ENCODE assay signal across 8 cellular contexts in the genomic region with DNA sequence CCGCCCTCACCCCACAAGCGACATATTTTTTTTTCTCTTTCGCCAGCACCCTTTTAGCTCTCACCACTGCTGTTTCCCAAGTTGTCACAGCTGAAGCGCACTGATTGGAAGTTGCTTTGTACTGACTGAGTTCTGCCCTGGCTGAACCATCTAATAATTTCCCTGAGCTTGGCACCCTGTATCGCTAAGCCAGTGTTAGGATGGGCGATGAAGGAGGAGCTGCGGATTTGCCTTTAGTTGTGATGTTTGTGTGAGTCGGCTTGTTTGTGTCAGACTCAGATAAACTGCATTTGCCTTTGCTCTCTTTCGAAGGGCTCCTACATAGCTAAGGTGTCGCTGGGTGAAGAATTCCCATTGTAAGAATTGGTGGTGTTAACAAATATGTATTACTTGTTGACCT. TPM values are rescaled to one million over a fixed set of nuclear protein-coding genes. Genes with fewer than 3 reads are reported as not detected.
DNase-seq lines count a peak whose midpoint lies in the region; ATAC-seq and TF ChIP-seq lines count a peak whose summit lies in the region.

No MANE protein-coding gene starts in this region.

- H3K36me3 ChIP-seq in HUES64 (ENCODE audit: insufficient read depth, low read length), result peaks cover 13% of the 10 kb centered on the region
- H3K36me3 ChIP-seq in naive thymus-derived CD4-positive, alpha-beta T cell (ENCODE audit: control insufficient read depth in 2 of 3, insufficient read depth in 3 of 3, low read length in 3 of 3), result peaks cover 0 to 3% (median 0%) of the 10 kb centered on the region in 3 experiments
- H3K36me3 ChIP-seq in MM.1S (replicated peaks; ENCODE audit: insufficient read depth, low read length), result no peaks in the 10 kb centered on the region

- H3K9me2 ChIP-seq in MM.1S (replicated peaks; ENCODE audit: insufficient read depth, low read length), result no peaks in the 10 kb centered on the region

- intact Hi-C loops in naive thymus-derived CD4-positive, alpha-beta T cell (cut with micrococcal nuclease), result loop anchor here (1.0 to 5.0 kb wide), 12 partner anchors 19 to 935 kb away; partner anchors contain the start of genes NAMPT (in 1 of the 2), RINT1 (in 1 of the 2) and SYPL1 (in 1 of the 2)

- TF ChIP-seq CTCF in coronary artery (IDR thresholded peaks at IDR 0.05), result no peak
- no peak for TF ChIP-seq CTCF in MM.1S (IDR thresholded peaks at IDR 0.05; ENCODE audit: low read length)

- peak overlapping the region in 8 of 9 donors; percentile 14 to 90 (median 82) for H3K27ac Mint-ChIP-seq in naive thymus-derived CD4-positive, alpha-beta T cell

- peaks cover 0 to 4% (median 0%) of the 10 kb centered on the region in 5 donors for H3K36me3 Mint-ChIP-seq in naive thymus-derived CD4-positive, alpha-beta T cell

- no peaks in the 10 kb centered on the region for H4K20me1 ChIP-seq in MM.1S (ENCODE audit: insufficient read depth, low read length)

- POLR2A ChIA-PET in naive thymus-derived CD4-positive, alpha-beta T cell (lab: Charles Lee), result interaction anchor here (1.0 to 2.1 kb wide), 10 partner anchors 10 to 186 kb away, joined by 3 to 9 read pairs (median 6); no protein-coding TSS in a partner anchor

- H3K27me3 Mint-ChIP-seq in naive thymus-derived CD4-positive, alpha-beta T cell, result peaks cover 0 to 34% (median 0%) of the 10 kb centered on the region in 5 donors

- H3K79me2 ChIP-seq in MM.1S (ENCODE audit: low read length), result no peaks in the 10 kb centered on the region

- H3K4me1 ChIP-seq in HUES64 (ENCODE audit: insufficient read depth, low read length) (peaks cover 27% of the 10 kb centered on the region), MM.1S (ENCODE audit: low read length) (peaks cover 3% of the 10 kb centered on the region; the same call in 1 of the 2 replicates)
- H3K4me1 ChIP-seq in naive thymus-derived CD4-positive, alpha-beta T cell (ENCODE audit: control insufficient read depth in 2 of 2, insufficient read depth in 2 of 2, low read length in 2 of 2), result peaks cover 10 to 33% of the 10 kb centered on the region in 2 donors

- CTCF ChIA-PET in naive thymus-derived CD4-positive, alpha-beta T cell (lab: Charles Lee), result interaction anchor here (0.7 to 2.9 kb wide), 16 partner anchors 9 to 221 kb away, joined by 3 to 28 read pairs (median 4); no protein-coding TSS in a partner anchor

- H3K4me3 ChIP-seq in HUES64 (ENCODE audit: low read length), result peak overlapping the region; percentile 74
- peak overlapping the region; percentile 98 for H3K4me3 ChIP-seq in coronary artery
- peak overlapping the region; percentile 78 for H3K4me3 ChIP-seq in naive thymus-derived CD4-positive, alpha-beta T cell (ENCODE audit: low read length)
- H3K4me3 ChIP-seq in MM.1S (ENCODE audit: low read length), result no peak overlapping the region

- no peak for ATAC-seq in naive thymus-derived CD4-positive, alpha-beta T cell
- ATAC-seq in HG03175 (IDR thresholded peaks at IDR 0.05; ENCODE audit: unreplicated experiment), result no peak

- H3K27me3 ChIP-seq in HUES64 (ENCODE audit: insufficient read depth, low read length), result peaks cover 26% of the 10 kb centered on the region
- H3K27me3 ChIP-seq in naive thymus-derived CD4-positive, alpha-beta T cell (ENCODE audit: control insufficient read depth in 2 of 2, insufficient read depth in 2 of 2, low read length in 2 of 2), result no peaks in the 10 kb centered on the region
- H3K27me3 ChIP-seq in MM.1S (replicated peaks; ENCODE audit: insufficient read depth, low read length), result peaks cover 10% of the 10 kb centered on the region

- peak overlapping the region; percentile 67 to 94 (median 92) for H3K4me3 Mint-ChIP-seq in naive thymus-derived CD4-positive, alpha-beta T cell

- no peak overlapping the region for H2AFZ ChIP-seq in MM.1S (ENCODE audit: low read length)

- no peak overlapping the region for H3K4me2 ChIP-seq in MM.1S (ENCODE audit: low read depth, low read length)

- H3K9ac ChIP-seq in HUES64 (ENCODE audit: low read depth, low read length) (peak overlapping the region; percentile 64; the same call in 1 of the 2 replicates), MM.1S (ENCODE audit: low read length) (no peak overlapping the region)

- 24% methylated on average over 10 of the region's 10 CpGs for WGBS in HUES64

- H3K4me1 Mint-ChIP-seq in naive thymus-derived CD4-positive, alpha-beta T cell, result peaks cover 33 to 74% (median 50%) of the 10 kb centered on the region in 7 donors

- H3K27ac ChIP-seq in HUES64 (ENCODE audit: low read depth, low read length) (no peak overlapping the region), coronary artery (peak overlapping the region in 1 of 2 donors; percentile 74), MM.1S (ENCODE audit: low read length) (no peak overlapping the region)
- H3K27ac ChIP-seq in naive thymus-derived CD4-positive, alpha-beta T cell (ENCODE audit: low read depth, low read length), result no peak overlapping the region

- peaks cover 0 to 3% (median 0%) of the 10 kb centered on the region in 11 donors for H3K9me3 Mint-ChIP-seq in naive thymus-derived CD4-positive, alpha-beta T cell

- DNase-seq in AG08396 (ENCODE audit: low spot score) (peak; percentile 18), coronary artery (ENCODE audit: low spot score) (no peak), mesenteric fat pad (ENCODE audit: low spot score) (no peak), MM.1S (no peak)
- no peak for DNase-seq in naive thymus-derived CD4-positive, alpha-beta T cell
- no peak for DNase-seq in effector CD8-positive, alpha-beta T cell (lab: John Stamatoyannopoulos, UW)

- no peaks in the 10 kb centered on the region for H3K9me3 ChIP-seq in HUES64 (ENCODE audit: insufficient read depth, low read depth, low read length)
- no peaks in the 10 kb centered on the region for H3K9me3 ChIP-seq in naive thymus-derived CD4-positive, alpha-beta T cell (ENCODE audit: control insufficient read depth in 2 of 3, low read length in 3 of 3)
- no peaks in the 10 kb centered on the region for H3K9me3 ChIP-seq in MM.1S (replicated peaks; ENCODE audit: insufficient read depth, low read length)

- no peaks in the 10 kb centered on the region for H3F3A ChIP-seq in MM.1S (ENCODE audit: insufficient read depth, low read length)

RNA-seq across cellular contexts. Expression of gene ATXN7L1, which starts 1.3 kb away (rescaled TPM):
- 17.8 TPM for polyA plus RNA-seq in HUES64 (2013, experiment 1 of 2)
- polyA plus RNA-seq in HUES64 (2013, experiment 2 of 2), result 16.5 TPM
- total RNA-seq in naive thymus-derived CD4-positive, alpha-beta T cell, result 10 to 100 TPM; 18.5 to 52.4 (median 46.7) TPM
- polyA plus RNA-seq in naive thymus-derived CD4-positive, alpha-beta T cell, result 10 to 100 TPM; 19.8 to 21.1 TPM
- 23.8 TPM for total RNA-seq in mesenteric fat pad
